In the genomic region with DNA sequence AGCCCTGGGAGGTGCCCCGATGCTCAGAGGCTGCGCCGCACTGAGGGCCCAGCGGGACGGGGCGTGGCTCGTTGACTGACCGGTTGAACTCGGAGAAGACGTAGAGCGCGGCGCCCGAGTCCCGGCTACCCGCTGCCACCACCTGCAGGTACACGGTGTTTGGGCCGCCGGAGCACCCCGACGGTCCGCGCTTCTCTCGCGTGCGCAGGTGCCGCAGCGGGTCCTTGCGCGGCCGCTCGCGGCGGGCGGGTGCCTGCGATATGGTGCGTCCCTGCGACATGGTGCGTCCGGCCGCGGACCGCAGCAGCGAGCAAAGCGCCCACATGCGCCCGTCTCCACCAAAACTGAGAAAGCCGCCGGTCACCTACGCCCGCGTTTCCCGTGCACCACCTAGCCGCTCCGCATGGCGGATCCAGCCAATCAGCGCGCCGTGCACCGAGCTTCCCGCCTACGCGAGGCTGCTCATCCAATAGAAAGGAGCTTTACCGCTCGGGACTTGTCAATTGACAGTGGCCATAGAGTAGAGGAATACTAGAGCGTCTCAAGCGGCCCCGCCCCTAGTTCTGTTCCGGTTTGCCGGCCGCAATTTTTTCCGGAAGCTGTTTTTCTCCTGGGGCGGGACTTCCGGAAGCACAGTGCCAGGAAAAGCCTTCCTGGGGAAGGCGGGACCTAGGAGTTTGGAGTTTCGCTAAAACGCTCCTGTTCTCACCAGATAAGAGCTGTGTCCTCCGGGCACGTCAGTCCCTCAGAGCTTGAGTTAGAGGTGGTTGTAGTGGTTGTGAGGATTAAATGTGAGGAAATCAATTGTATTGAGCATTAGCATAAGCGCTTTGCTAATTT, we compare ENCODE assay signal across 8 cellular contexts. TPM values are rescaled to one million over a fixed set of nuclear protein-coding genes. Genes with fewer than 3 reads are reported as not detected.
A peak's percentile ranks its signal among the peaks of the same experiment; 100 is the strongest.
DNase-seq lines count a peak whose midpoint lies in the region; ATAC-seq and TF ChIP-seq lines count a peak whose summit lies in the region.

A gene with protein sequence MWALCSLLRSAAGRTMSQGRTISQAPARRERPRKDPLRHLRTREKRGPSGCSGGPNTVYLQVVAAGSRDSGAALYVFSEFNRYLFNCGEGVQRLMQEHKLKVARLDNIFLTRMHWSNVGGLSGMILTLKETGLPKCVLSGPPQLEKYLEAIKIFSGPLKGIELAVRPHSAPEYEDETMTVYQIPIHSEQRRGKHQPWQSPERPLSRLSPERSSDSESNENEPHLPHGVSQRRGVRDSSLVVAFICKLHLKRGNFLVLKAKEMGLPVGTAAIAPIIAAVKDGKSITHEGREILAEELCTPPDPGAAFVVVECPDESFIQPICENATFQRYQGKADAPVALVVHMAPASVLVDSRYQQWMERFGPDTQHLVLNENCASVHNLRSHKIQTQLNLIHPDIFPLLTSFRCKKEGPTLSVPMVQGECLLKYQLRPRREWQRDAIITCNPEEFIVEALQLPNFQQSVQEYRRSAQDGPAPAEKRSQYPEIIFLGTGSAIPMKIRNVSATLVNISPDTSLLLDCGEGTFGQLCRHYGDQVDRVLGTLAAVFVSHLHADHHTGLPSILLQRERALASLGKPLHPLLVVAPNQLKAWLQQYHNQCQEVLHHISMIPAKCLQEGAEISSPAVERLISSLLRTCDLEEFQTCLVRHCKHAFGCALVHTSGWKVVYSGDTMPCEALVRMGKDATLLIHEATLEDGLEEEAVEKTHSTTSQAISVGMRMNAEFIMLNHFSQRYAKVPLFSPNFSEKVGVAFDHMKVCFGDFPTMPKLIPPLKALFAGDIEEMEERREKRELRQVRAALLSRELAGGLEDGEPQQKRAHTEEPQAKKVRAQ (minus strand): TSS at position 405 of the 840 bp plus-strand sequence. CDS start 80 bp downstream, at position 325.

- no peaks in the 10 kb centered on the region for H3K27me3 ChIP-seq in left ventricle myocardium inferior (ENCODE audit: low read depth)

- H3K27ac Mint-ChIP-seq in progenitor cell of endocrine pancreas, result peak within 1 kb of the TSS; percentile 98

- H3K36me3 Mint-ChIP-seq in progenitor cell of endocrine pancreas (ENCODE audit: insufficient read depth), result peaks cover 16% of the 10 kb centered on the region

- H3K27ac ChIP-seq in angular gyrus (ENCODE audit: low read depth, low read length), result peak within 1 kb of the TSS; percentile 53
- peak within 1 kb of the TSS; percentile 95 for H3K27ac ChIP-seq in left ventricle myocardium inferior (replicated peaks)

- ATAC-seq in GM18499 (IDR thresholded peaks at IDR 0.05; ENCODE audit: insufficient read depth, unreplicated experiment) (peak; percentile 96), HG02943 (IDR thresholded peaks at IDR 0.05; ENCODE audit: low read depth, unreplicated experiment) (peak; percentile 99)

- peak within 1 kb of the TSS; percentile 100 for H3K4me3 ChIP-seq in left ventricle myocardium inferior

- DNase-seq in NCI-H187 (lab: John Stamatoyannopoulos, UW) (peak; percentile 56 to 78), T-helper 2 cell (peak; percentile 85 to 98 (median 95)), left ventricle myocardium inferior (peak; percentile 96), progenitor cell of endocrine pancreas (ENCODE audit: low spot score, unreplicated experiment) (peak; percentile 92), ureter (ENCODE audit: low spot score) (peak; percentile 98)

- H3K27me3 Mint-ChIP-seq in progenitor cell of endocrine pancreas, result no peaks in the 10 kb centered on the region

- peak within 1 kb of the TSS; percentile 95 for H3K4me3 Mint-ChIP-seq in progenitor cell of endocrine pancreas (ENCODE audit: low read depth)

- H3K4me1 ChIP-seq in left ventricle myocardium inferior, result peaks cover 26% of the 10 kb centered on the region

- H3K4me1 Mint-ChIP-seq in progenitor cell of endocrine pancreas (ENCODE audit: low read depth), result peaks cover 10% of the 10 kb centered on the region

- intact Hi-C loops in left ventricle myocardium inferior (cut with micrococcal nuclease), result no loop called here

- no peaks in the 10 kb centered on the region for H3K9me3 Mint-ChIP-seq in progenitor cell of endocrine pancreas (ENCODE audit: low read depth)

- no peaks in the 10 kb centered on the region for H3K9me3 ChIP-seq in left ventricle myocardium inferior (replicated peaks)

- peaks cover 39% of the 10 kb centered on the region for H3K36me3 ChIP-seq in left ventricle myocardium inferior

- TF ChIP-seq CTCF in left ventricle myocardium inferior (IDR thresholded peaks at IDR 0.05; ENCODE audit: borderline replicate concordance) (no peak), progenitor cell of endocrine pancreas (IDR thresholded peaks at IDR 0.05; ENCODE audit: unreplicated experiment) (peak; percentile 30)

RNA-seq across cellular contexts. Expression of the gene that starts here (rescaled TPM):
- 55.6 TPM for total RNA-seq in left ventricle myocardium inferior
- total RNA-seq in progenitor cell of endocrine pancreas, result 74.4 and 79.4 TPM in 2 replicates
- 87.3 TPM for total RNA-seq in ureter

Comparison
In these comparisons a context has a peak if more than half of its experiments do, and no peak if none do; other contexts are left out.
1. Peak in every context shown above with its lines: DNase-seq, ATAC-seq, H3K4me3 ChIP-seq and H3K27ac ChIP-seq.